ENCODE assay signal across 8 cellular contexts in the genomic region with DNA sequence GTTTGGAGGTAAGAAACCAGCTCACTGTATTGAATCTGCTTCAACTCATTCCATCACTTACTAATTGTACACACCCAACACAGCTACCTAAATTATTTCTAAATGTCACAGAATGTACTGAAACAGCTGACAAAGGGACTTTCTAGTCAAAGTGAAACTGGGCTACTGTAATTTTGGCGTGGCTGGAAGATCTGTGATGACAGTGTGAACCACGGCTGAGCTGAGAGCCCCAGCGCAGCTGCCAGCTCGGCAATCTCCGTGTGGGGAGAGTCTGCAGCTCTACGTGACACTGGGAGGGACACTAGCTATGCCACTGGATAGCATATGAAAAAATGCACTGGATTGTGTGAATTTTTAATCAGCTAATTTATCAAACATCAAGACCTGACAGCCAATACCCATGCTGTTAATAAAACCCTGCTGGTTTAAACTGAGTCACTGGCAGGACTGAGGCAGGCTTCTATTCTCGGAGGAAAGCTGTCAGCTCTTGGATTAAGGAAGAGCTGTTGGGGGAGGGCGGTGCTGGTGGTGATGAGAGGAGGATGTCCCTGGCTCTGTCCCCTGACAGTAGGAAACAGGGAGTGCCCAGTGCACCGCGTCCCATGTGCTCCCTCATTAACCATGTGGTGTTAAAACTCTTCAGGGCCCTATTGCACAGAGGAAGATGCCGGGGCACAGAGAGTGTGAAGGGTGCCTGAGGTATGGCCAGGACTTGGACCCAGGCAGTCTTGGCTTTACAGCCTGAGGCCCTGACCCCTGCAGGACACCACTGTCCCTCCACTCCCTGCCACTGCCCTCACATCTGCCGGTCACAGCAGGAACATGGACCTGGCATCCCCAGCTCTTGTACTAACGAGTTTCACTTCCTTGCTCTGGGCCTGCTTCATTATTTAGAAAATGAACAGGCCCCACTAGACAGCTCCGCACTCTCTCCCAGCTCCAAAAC. TPM values are rescaled to one million over a fixed set of nuclear protein-coding genes. Genes with fewer than 3 reads are reported as not detected.
DNase-seq lines count a peak whose midpoint lies in the region; ATAC-seq, FAIRE-seq and TF ChIP-seq lines count a peak whose summit lies in the region.

No MANE protein-coding gene starts in this region.

- peaks cover 2 to 74% (median 38%) of the 10 kb centered on the region in 9 donors for H3K4me1 ChIP-seq in heart right ventricle
- peaks cover 5 to 47% (median 17%) of the 10 kb centered on the region in 4 donors for H3K4me1 ChIP-seq in stomach

- peak; percentile 87 for ATAC-seq in HG02759 (IDR thresholded peaks at IDR 0.05; ENCODE audit: unreplicated experiment)
- peak; percentile 71 to 97 (median 93) for ATAC-seq in heart right ventricle

- H3K27ac ChIP-seq in heart right ventricle (peak overlapping the region; percentile 74 to 87 (median 80)), stomach (peak overlapping the region in 3 of 5 donors; percentile 52 to 73 (median 62))

- peak; percentile 20 to 26 for DNase-seq in activated CD4-positive, alpha-beta T cell treated with anti-CD3 and anti-CD28 coated beads, Interleukin-2, amount 50 U/mL, for 48 hours
- DNase-seq in activated CD4-positive, alpha-beta T cell treated with anti-CD3 and anti-CD28 coated beads, Interleukin-2, amount 50 U/mL, for 1 hour, result no peak
- peak; percentile 33 for DNase-seq in RCC 7860 (ENCODE audit: low spot score)
- peak; percentile 43 to 72 for DNase-seq in heart right ventricle
- peak; percentile 38 for DNase-seq in stomach
- DNase-seq in NCI-H2029 (lab: John Stamatoyannopoulos, UW), result no peak
- no peak for DNase-seq in D721Med (ENCODE audit: insufficient read length, low spot score)

- H3K27me3 ChIP-seq in heart right ventricle (no peaks in the 10 kb centered on the region), stomach (no peaks in the 10 kb centered on the region)

- TF ChIP-seq POLR2A in stomach (IDR thresholded peaks at IDR 0.05), result no peak

- H3K9me3 ChIP-seq in heart right ventricle, result no peaks in the 10 kb centered on the region
- no peaks in the 10 kb centered on the region for H3K9me3 ChIP-seq in stomach

- H3K4me3 ChIP-seq in heart right ventricle (peak overlapping the region in 6 of 10 donors; percentile 0 to 32 (median 16)), stomach (no peak overlapping the region)

- WGBS in heart right ventricle, 2 donors, result 26 to 36% methylated on average over 14 of the region's 14 CpGs
- 64 to 85% (median 72%) methylated on average over 13 to 14 of the region's 14 CpGs for WGBS in stomach, 5 donors

- H3K36me3 ChIP-seq in heart right ventricle, result peaks cover 0 to 79% (median 11%) of the 10 kb centered on the region in 9 donors
- H3K36me3 ChIP-seq in stomach, result peaks cover 13 to 60% (median 59%) of the 10 kb centered on the region in 4 donors

- no peak for TF ChIP-seq CTCF in heart right ventricle (IDR thresholded peaks at IDR 0.05)
- TF ChIP-seq CTCF in stomach (IDR thresholded peaks at IDR 0.05), result no peak
- TF ChIP-seq CTCF in D721Med (IDR thresholded peaks at IDR 0.05; ENCODE audit: insufficient read depth, missing control alignments), result no peak

- TF ChIP-seq EP300 in stomach (IDR thresholded peaks at IDR 0.05), result no peak

- FAIRE-seq in RCC 7860 (lab: Jason Lieb, UNC) (no peak), D721Med (lab: Jason Lieb, UNC) (no peak)

- intact Hi-C loops in heart right ventricle (cut with DNase I) (no loop called here), stomach (cut with DNase I; ENCODE audit: low total_unique reads) (no loop called here)

RNA-seq across cellular contexts. Expression of a gene that starts 13.3 kb away (rescaled TPM):
- total RNA-seq in heart right ventricle, result 10 to 100 TPM; 14.5 to 23.7 (median 15.5) TPM
- 10 to 100 TPM; 14.3 to 15.6 TPM for polyA plus RNA-seq in heart right ventricle
- 10 to 100 TPM in 2 of 5 donors, 1 to 10 TPM in 2, under 1 TPM in 1; 0.89 to 37.8 (median 2.3) TPM for total RNA-seq in stomach
- 1 to 10 TPM; 3.7 to 9.3 (median 4.7) TPM for polyA plus RNA-seq in stomach

RNA-seq across cellular contexts. Expression of a gene that starts 42.8 kb away (rescaled TPM):
- total RNA-seq in heart right ventricle, result 1 to 10 TPM in 4 of 10 donors, under 1 TPM in 5, not detected in 1; 0.24 to 3.3 (median 0.93) TPM
- polyA plus RNA-seq in heart right ventricle, result under 1 TPM; 0.07 to 0.09 TPM
- 1 to 10 TPM in 1 of 5 donors, not detected in 4; 1.3 TPM for total RNA-seq in stomach
- polyA plus RNA-seq in stomach, result under 1 TPM; 0.13 to 0.92 (median 0.87) TPM

Comparison
In these comparisons a context has a peak if more than half of its experiments do, and no peak if none do; other contexts are left out.
1. DNase-seq: peak in activated CD4-positive, alpha-beta T cell treated with anti-CD3 and anti-CD28 coated beads, Interleukin-2, amount 50 U/mL, for 48 hours (2 of 2), RCC 7860 (single experiment), heart right ventricle (2 of 2) and stomach (single experiment); none in activated CD4-positive, alpha-beta T cell treated with anti-CD3 and anti-CD28 coated beads, Interleukin-2, amount 50 U/mL, for 1 hour (single experiment), NCI-H2029 (single experiment) and D721Med (single experiment).
2. H3K4me3 ChIP-seq: peak in heart right ventricle (6 of 10); none in stomach (0 of 4).